Comparison of ENCODE assay signal across 18 cellular contexts in the genomic region with DNA sequence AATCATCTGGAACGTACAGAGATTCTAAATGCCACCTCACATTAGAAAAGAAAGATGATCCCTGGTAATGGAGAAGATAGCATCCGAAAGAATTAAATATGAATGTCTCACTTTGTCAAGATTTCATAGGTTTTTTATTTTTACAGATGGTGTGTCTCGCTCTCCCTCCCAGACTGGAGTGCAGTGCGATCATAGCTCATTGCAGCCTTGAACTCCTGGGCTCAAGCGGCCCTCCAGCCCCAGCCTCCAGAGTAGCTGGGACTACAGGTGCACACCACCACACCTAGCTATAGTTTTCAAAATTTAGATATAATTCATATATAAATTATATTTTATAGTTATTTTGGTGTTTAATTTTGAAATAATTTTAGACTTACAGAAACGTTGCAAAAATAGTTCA. TPM values are rescaled to one million over a fixed set of nuclear protein-coding genes. Genes with fewer than 3 reads are reported as not detected.
DNase-seq lines count a peak whose midpoint lies in the region; ATAC-seq, FAIRE-seq and TF ChIP-seq lines count a peak whose summit lies in the region.
"Had no signal": no experiment of that assay in that cellular context is flagged by ENCODE, and none has a peak within 500 bp of the region (broad histone marks: within the 10 kb centered on the region; RNA-seq: fewer than 3 reads in every experiment).

No MANE protein-coding gene starts in this region.

- peak overlapping the region; percentile 74 for H3K27ac ChIP-seq in HepG2 (ENCODE audit: extremely low read length, insufficient read depth, low read length)
- no peak overlapping the region for H3K27ac ChIP-seq in right lobe of liver
- H3K27ac ChIP-seq: right atrium auricular region had no signal

- FAIRE-seq in HepG2 (lab: Jason Lieb, UNC) = no peak
- FAIRE-seq: keratinocyte, RCC 7860 had no signal

- peaks cover 9% of the 10 kb centered on the region for H3K79me2 ChIP-seq in HepG2 (ENCODE audit: insufficient read depth, low read length)

- H2AFZ ChIP-seq in HepG2 (ENCODE audit: low read length) = peak overlapping the region; percentile 80

- H3K4me1 ChIP-seq in HepG2 (ENCODE audit: insufficient read depth, low read length) = peaks cover 49% of the 10 kb centered on the region
- H3K4me1 ChIP-seq in right lobe of liver = no peaks in the 10 kb centered on the region
- H3K4me1 ChIP-seq: HAP-1, right atrium auricular region had no signal

- in situ Hi-C loops in HepG2 (cut with HindIII; ENCODE audit: extremely low pct_ligation_motif_present, low pct_unique_long_range_greater_than_20kb) = no loop called here

- CTCF ChIA-PET in HepG2 (lab: Yijun Ruan, JAX; ENCODE audit: low intra/inter-chr PET ratio, low total read pairs) = no interaction called here

- H3K9ac ChIP-seq in HepG2 (ENCODE audit: insufficient read depth, low read depth, low read length) = peak overlapping the region; percentile 69

- no peaks in the 10 kb centered on the region for H3K9me3 ChIP-seq in HepG2 (ENCODE audit: low read length)
- no peaks in the 10 kb centered on the region for H3K9me3 ChIP-seq in right lobe of liver
- H3K9me3 ChIP-seq: HAP-1, right atrium auricular region had no signal

- BruUV-seq in HepG2 (replicated peaks; lab: Mats Ljungman, UMichigan) = TSS peak; percentile 86

- WGBS in HepG2 (ENCODE audit: low lambda C conversion rate) = 62% methylated on average over 6 of the region's 6 CpGs
- WGBS in right lobe of liver (ENCODE audit: insufficient coverage, low coverage, low lambda C conversion rate, missing lambda C conversion rate) = 87% methylated on average over 6 of the region's 6 CpGs

- peak overlapping the region; percentile 73 for H3K4me2 ChIP-seq in HepG2 (ENCODE audit: low read depth, low read length)

- H4K20me1 ChIP-seq in HepG2 (ENCODE audit: insufficient read depth, low read length) = no peaks in the 10 kb centered on the region

- no peaks in the 10 kb centered on the region for H3K9me3 Mint-ChIP-seq in activated naive CD8-positive, alpha-beta T cell treated with anti-CD3 and anti-CD28 coated beads, Interleukin-2, amount 10 ng/mL, durations not matched to agents 7 days and 5 days
- H3K9me3 Mint-ChIP-seq in progenitor cell of endocrine pancreas (ENCODE audit: low read depth) = peaks cover 6% of the 10 kb centered on the region
- H3K9me3 Mint-ChIP-seq: nephron had no signal

- no peaks in the 10 kb centered on the region for H3K36me3 Mint-ChIP-seq in activated naive CD8-positive, alpha-beta T cell treated with anti-CD3 and anti-CD28 coated beads, Interleukin-2, amount 10 ng/mL, durations not matched to agents 7 days and 5 days
- H3K36me3 Mint-ChIP-seq in progenitor cell of endocrine pancreas (ENCODE audit: insufficient read depth) = no peaks in the 10 kb centered on the region
- H3K36me3 Mint-ChIP-seq: memory B cell had no signal

- POLR2A ChIA-PET in HepG2 (lab: Yijun Ruan, JAX) = interaction anchor here (1.1 to 5.5 kb wide), 10 partner anchors 9 to 282 kb away, joined by 3 to 64 read pairs (median 6); partner anchors contain the start of genes MORC2, PATZ1, RNF185 and SMTN
- POLR2A ChIA-PET in activated naive CD8-positive, alpha-beta T cell treated with anti-CD3 and anti-CD28 coated beads, Interleukin-2, amount 10 ng/mL, durations not matched to agents 7 days and 5 days (lab: Charles Lee) = no interaction called here

- no peaks in the 10 kb centered on the region for H3K4me1 Mint-ChIP-seq in activated naive CD8-positive, alpha-beta T cell treated with anti-CD3 and anti-CD28 coated beads, Interleukin-2, amount 10 ng/mL, durations not matched to agents 7 days and 5 days
- H3K4me1 Mint-ChIP-seq in progenitor cell of endocrine pancreas (ENCODE audit: low read depth) = peaks cover 5% of the 10 kb centered on the region

- peak overlapping the region; percentile 29 for H3K4me3 Mint-ChIP-seq in activated naive CD8-positive, alpha-beta T cell treated with anti-CD3 and anti-CD28 coated beads, Interleukin-2, amount 10 ng/mL, durations not matched to agents 7 days and 5 days
- H3K4me3 Mint-ChIP-seq in progenitor cell of endocrine pancreas (ENCODE audit: low read depth) = no peak overlapping the region
- H3K4me3 Mint-ChIP-seq: memory B cell, nephron had no signal

- H3K27ac Mint-ChIP-seq in activated naive CD8-positive, alpha-beta T cell treated with anti-CD3 and anti-CD28 coated beads, Interleukin-2, amount 10 ng/mL, durations not matched to agents 7 days and 5 days = no peak overlapping the region
- H3K27ac Mint-ChIP-seq in progenitor cell of endocrine pancreas = no peak overlapping the region
- H3K27ac Mint-ChIP-seq: memory B cell, nephron had no signal

- no peak for TF ChIP-seq RAD21 in HepG2 (CRISPR knock-in tag; IDR thresholded peaks at IDR 0.05)

- intact Hi-C loops in HepG2 (cut with micrococcal nuclease; ENCODE audit: unreplicated experiment) (no loop called here), right lobe of liver (cut with DNase I) (no loop called here)

- H3K36me3 ChIP-seq in HepG2 (replicated peaks in 1 of 2; ENCODE audit: control insufficient read depth in 1 of 2, insufficient read depth in 2 of 2, low read length in 2 of 2) (no peaks in the 10 kb centered on the region), right lobe of liver (no peaks in the 10 kb centered on the region)
- H3K36me3 ChIP-seq: HAP-1, right atrium auricular region had no signal

- H3K4me3 ChIP-seq in HepG2 (replicated peaks in 1 of 3; ENCODE audit: insufficient read depth in 1 of 3, low read depth in 2 of 3, low read length in 3 of 3) = peak overlapping the region; percentile 51 to 70 (median 61)
- no peak overlapping the region for H3K4me3 ChIP-seq in right lobe of liver
- H3K4me3 ChIP-seq in LNCaP clone FGC (ENCODE audit: low read depth, low read length) = peak overlapping the region; percentile 45
- H3K4me3 ChIP-seq: HAP-1, right atrium auricular region had no signal

- DNase-seq in HepG2 (ENCODE audit: low spot score) (no peak), right lobe of liver (no peak), LNCaP clone FGC (ENCODE audit: low read depth) (no peak), progenitor cell of endocrine pancreas (ENCODE audit: low spot score, unreplicated experiment) (no peak), NCI-H748 (lab: John Stamatoyannopoulos, UW; ENCODE audit: unreplicated experiment) (no peak), pons (ENCODE audit: low spot score) (no peak), COLO668 (lab: John Stamatoyannopoulos, UW; ENCODE audit: unreplicated experiment) (no peak)
- no peak for DNase-seq in activated naive CD8-positive, alpha-beta T cell treated with anti-CD3 and anti-CD28 coated beads, Interleukin-2, amount 10 ng/mL, durations not matched to agents 7 days and 5 days
- DNase-seq: effector CD8-positive, alpha-beta T cell; GF-D8; NCI-H1105; SW 1271 had no signal

- no peak for TF ChIP-seq POLR2A in HepG2 (IDR thresholded peaks at IDR 0.05; ENCODE audit: insufficient read depth in 1 of 2, low read depth in 2 of 2, low read length in 2 of 2)
- no peak for TF ChIP-seq POLR2A in right lobe of liver (IDR thresholded peaks at IDR 0.05)

- TF ChIP-seq CTCF in HepG2 (CRISPR knock-in tag; IDR thresholded peaks at IDR 0.05) (no peak), right lobe of liver (IDR thresholded peaks at IDR 0.05) (no peak), LNCaP clone FGC (IDR thresholded peaks at IDR 0.05; ENCODE audit: control insufficient read depth, extremely low read depth, insufficient read depth) (no peak), progenitor cell of endocrine pancreas (IDR thresholded peaks at IDR 0.05; ENCODE audit: unreplicated experiment) (no peak)

- H3K27me3 Mint-ChIP-seq in activated naive CD8-positive, alpha-beta T cell treated with anti-CD3 and anti-CD28 coated beads, Interleukin-2, amount 10 ng/mL, durations not matched to agents 7 days and 5 days = no peaks in the 10 kb centered on the region
- no peaks in the 10 kb centered on the region for H3K27me3 Mint-ChIP-seq in progenitor cell of endocrine pancreas
- H3K27me3 Mint-ChIP-seq: memory B cell had no signal

- ATAC-seq in HepG2 = peak; percentile 48
- ATAC-seq in right lobe of liver = no peak
- no peak for ATAC-seq in activated naive CD8-positive, alpha-beta T cell treated with anti-CD3 and anti-CD28 coated beads, Interleukin-2, amount 10 ng/mL, durations not matched to agents 7 days and 5 days (ENCODE audit: low read depth)

- H3K27me3 ChIP-seq in HepG2 (ENCODE audit: control insufficient read depth in 1 of 2, insufficient read depth in 2 of 2, low read length in 2 of 2) (no peaks in the 10 kb centered on the region), right lobe of liver (no peaks in the 10 kb centered on the region)
- H3K27me3 ChIP-seq: right atrium auricular region had no signal

- TF ChIP-seq EP300 in HepG2 (IDR thresholded peaks at IDR 0.05; ENCODE audit: low read depth in 2 of 2, low read length in 2 of 2) = no peak
- no peak for TF ChIP-seq EP300 in HepG2 (CRISPR knock-in tag; IDR thresholded peaks at IDR 0.05; ENCODE audit: borderline replicate concordance)

RNA-seq across cellular contexts. Expression of gene SMTN, which starts 16.7 kb away (rescaled TPM):
- total RNA-seq in HepG2 (2016; rRNA removed; fragmentation: Illumina TruSeq; extraction: Trizol) (6.9 and 14.7 TPM in 2 replicates), right lobe of liver (10 to 100 TPM; 16.9 to 54.1 (median 24.3) TPM), progenitor cell of endocrine pancreas (40.8 and 48.0 TPM in 2 replicates)
- 2.5 and 3.0 TPM in 2 replicates for total RNA-seq in HepG2 (2016; cell fraction: cytosol; rRNA removed; fragmentation: Illumina TruSeq; extraction: Trizol; ENCODE audit: low read depth)
- 5.5 and 15.8 TPM in 2 replicates for total RNA-seq in HepG2 (2016; cell fraction: insoluble cytoplasmic fraction; rRNA removed; fragmentation: Illumina TruSeq; extraction: Trizol)
- total RNA-seq in HepG2 (2016; cell fraction: membrane; rRNA removed; fragmentation: Illumina TruSeq; extraction: Trizol) = 7.5 and 8.5 TPM in 2 replicates
- total RNA-seq in HepG2 (2016; cell fraction: nucleus; rRNA removed; fragmentation: Illumina TruSeq; extraction: Trizol) = 17.4 and 23.6 TPM in 2 replicates
- polyA plus RNA-seq in HepG2 (2011; rRNA removed) = 24.2 and 26.1 TPM in 2 replicates
- 10.8 and 14.8 TPM in 2 replicates for polyA plus RNA-seq in HepG2 (2011; cell fraction: cytosol; rRNA removed)
- 129 and 177 TPM in 2 replicates for polyA plus RNA-seq in HepG2 (2011; cell fraction: nucleus; rRNA removed)
- 16.2 and 21.3 TPM in 2 replicates for polyA plus RNA-seq in HepG2 (2012)
- polyA plus RNA-seq in HepG2 (2016; cell fraction: cytosol; fragmentation: Illumina TruSeq; extraction: Trizol; ENCODE audit: low read depth) = 2.3 and 3.6 TPM in 2 replicates
- polyA plus RNA-seq in HepG2 (2016; cell fraction: insoluble cytoplasmic fraction; fragmentation: Illumina TruSeq; extraction: Trizol; ENCODE audit: low read depth) = 6.1 and 9.7 TPM in 2 replicates
- polyA plus RNA-seq in HepG2 (2016; cell fraction: membrane; fragmentation: Illumina TruSeq; extraction: Trizol; ENCODE audit: low read depth) = 5.1 and 6.6 TPM in 2 replicates
- polyA plus RNA-seq in HepG2 (2016; cell fraction: nucleus; fragmentation: Illumina TruSeq; extraction: Trizol; ENCODE audit: insufficient read depth, low read depth) = 48.9 and 50.6 TPM in 2 replicates
- 5.1 and 18.8 TPM in 2 replicates for polyA minus RNA-seq in HepG2 (2011; rRNA and poly(A)+ RNA removed; ENCODE audit: low replicate concordance)
- 11.6 and 13.2 TPM in 2 replicates for polyA minus RNA-seq in HepG2 (2011; cell fraction: cytosol; rRNA and poly(A)+ RNA removed)
- polyA minus RNA-seq in HepG2 (2011; cell fraction: nucleus; rRNA and poly(A)+ RNA removed) = 28.8 and 31.8 TPM in 2 replicates
- total RNA-seq in activated naive CD8-positive, alpha-beta T cell treated with anti-CD3 and anti-CD28 coated beads, Interleukin-2, amount 10 ng/mL, durations not matched to agents 7 days and 5 days = 10 to 100 TPM; 39.9 to 45.8 TPM

RNA-seq across cellular contexts. Expression of gene SELENOM, which starts 43.0 kb away (rescaled TPM):
- total RNA-seq in HepG2 (2016; rRNA removed; fragmentation: Illumina TruSeq; extraction: Trizol) = 2.4 and 4.1 TPM in 2 replicates
- 1.9 and 4.6 TPM in 2 replicates for total RNA-seq in HepG2 (2016; cell fraction: cytosol; rRNA removed; fragmentation: Illumina TruSeq; extraction: Trizol; ENCODE audit: low read depth)
- 1.6 and 3.5 TPM in 2 replicates for total RNA-seq in HepG2 (2016; cell fraction: insoluble cytoplasmic fraction; rRNA removed; fragmentation: Illumina TruSeq; extraction: Trizol)
- total RNA-seq in HepG2 (2016; cell fraction: membrane; rRNA removed; fragmentation: Illumina TruSeq; extraction: Trizol) = 1.9 and 2.9 TPM in 2 replicates
- 1.5 and 2.6 TPM in 2 replicates for total RNA-seq in HepG2 (2016; cell fraction: nucleus; rRNA removed; fragmentation: Illumina TruSeq; extraction: Trizol)
- polyA plus RNA-seq in HepG2 (2011; rRNA removed) = 4.3 and 5.5 TPM in 2 replicates
- polyA plus RNA-seq in HepG2 (2011; cell fraction: cytosol; rRNA removed) = 5.8 and 12.6 TPM in 2 replicates
- 5.9 and 7.6 TPM in 2 replicates for polyA plus RNA-seq in HepG2 (2011; cell fraction: nucleus; rRNA removed)
- polyA plus RNA-seq in HepG2 (2012) = 2.5 and 2.9 TPM in 2 replicates
- 3.5 and 5.0 TPM in 2 replicates for polyA plus RNA-seq in HepG2 (2016; cell fraction: cytosol; fragmentation: Illumina TruSeq; extraction: Trizol; ENCODE audit: low read depth)
- polyA plus RNA-seq in HepG2 (2016; cell fraction: insoluble cytoplasmic fraction; fragmentation: Illumina TruSeq; extraction: Trizol; ENCODE audit: low read depth) = 2.3 and 2.8 TPM in 2 replicates
- polyA plus RNA-seq in HepG2 (2016; cell fraction: membrane; fragmentation: Illumina TruSeq; extraction: Trizol; ENCODE audit: low read depth) = 4.2 and 4.5 TPM in 2 replicates
- polyA plus RNA-seq in HepG2 (2016; cell fraction: nucleus; fragmentation: Illumina TruSeq; extraction: Trizol; ENCODE audit: insufficient read depth, low read depth) = 3.5 and 5.2 TPM in 2 replicates
- polyA minus RNA-seq in HepG2 (2011; rRNA and poly(A)+ RNA removed; ENCODE audit: low replicate concordance) = 1.4 and 4.9 TPM in 2 replicates
- polyA minus RNA-seq in HepG2 (2011; cell fraction: cytosol; rRNA and poly(A)+ RNA removed) = 1.8 and 2.3 TPM in 2 replicates
- polyA minus RNA-seq in HepG2 (2011; cell fraction: nucleus; rRNA and poly(A)+ RNA removed) = 1.5 and 2.4 TPM in 2 replicates
- 10 to 100 TPM in 3 of 6 experiments, 1 to 10 TPM in 3; 4.7 to 52.0 (median 9.4) TPM for total RNA-seq in right lobe of liver
- 10 to 100 TPM; 17.3 to 24.6 TPM for total RNA-seq in activated naive CD8-positive, alpha-beta T cell treated with anti-CD3 and anti-CD28 coated beads, Interleukin-2, amount 10 ng/mL, durations not matched to agents 7 days and 5 days
- total RNA-seq in progenitor cell of endocrine pancreas = 3.1 and 3.7 TPM in 2 replicates

RNA-seq across cellular contexts. Expression of gene INPP5J, which starts 58.4 kb away (rescaled TPM):
- 0.15 and 0.24 TPM in 2 replicates for total RNA-seq in HepG2 (2016; rRNA removed; fragmentation: Illumina TruSeq; extraction: Trizol)
- total RNA-seq in HepG2 (2016; cell fraction: cytosol; rRNA removed; fragmentation: Illumina TruSeq; extraction: Trizol; ENCODE audit: low read depth) = 0.09 TPM in 1 of 2 replicates, not detected in the other
- total RNA-seq in HepG2 (2016; cell fraction: insoluble cytoplasmic fraction; rRNA removed; fragmentation: Illumina TruSeq; extraction: Trizol) = 0.42 and 0.45 TPM in 2 replicates
- total RNA-seq in HepG2 (2016; cell fraction: membrane; rRNA removed; fragmentation: Illumina TruSeq; extraction: Trizol) = 0.34 and 0.40 TPM in 2 replicates
- total RNA-seq in HepG2 (2016; cell fraction: nucleus; rRNA removed; fragmentation: Illumina TruSeq; extraction: Trizol) = 0.47 TPM in 2 replicates
- 1.1 and 1.3 TPM in 2 replicates for polyA plus RNA-seq in HepG2 (2011; rRNA removed)
- polyA plus RNA-seq in HepG2 (2011; cell fraction: cytosol; rRNA removed) = 0.41 and 0.62 TPM in 2 replicates
- polyA plus RNA-seq in HepG2 (2011; cell fraction: nucleus; rRNA removed) = 6.2 and 7.6 TPM in 2 replicates
- polyA plus RNA-seq in HepG2 (2012) = 0.30 and 1.7 TPM in 2 replicates
- polyA plus RNA-seq in HepG2 (2016; cell fraction: cytosol; fragmentation: Illumina TruSeq; extraction: Trizol; ENCODE audit: low read depth) = 0.11 and 0.18 TPM in 2 replicates
- polyA plus RNA-seq in HepG2 (2016; cell fraction: insoluble cytoplasmic fraction; fragmentation: Illumina TruSeq; extraction: Trizol; ENCODE audit: low read depth) = 0.26 and 0.52 TPM in 2 replicates
- polyA plus RNA-seq in HepG2 (2016; cell fraction: membrane; fragmentation: Illumina TruSeq; extraction: Trizol; ENCODE audit: low read depth) = 0.27 and 0.29 TPM in 2 replicates
- 1.9 and 3.2 TPM in 2 replicates for polyA plus RNA-seq in HepG2 (2016; cell fraction: nucleus; fragmentation: Illumina TruSeq; extraction: Trizol; ENCODE audit: insufficient read depth, low read depth)
- 0.88 and 5.2 TPM in 2 replicates for polyA minus RNA-seq in HepG2 (2011; rRNA and poly(A)+ RNA removed; ENCODE audit: low replicate concordance)
- polyA minus RNA-seq in HepG2 (2011; cell fraction: cytosol; rRNA and poly(A)+ RNA removed) = 0.35 and 0.49 TPM in 2 replicates
- polyA minus RNA-seq in HepG2 (2011; cell fraction: nucleus; rRNA and poly(A)+ RNA removed) = 0.62 and 1.7 TPM in 2 replicates
- total RNA-seq in right lobe of liver = under 1 TPM in 4 of 6 experiments, not detected in 2; 0.12 to 0.49 (median 0.26) TPM
- under 1 TPM; 0.31 to 0.39 TPM for total RNA-seq in activated naive CD8-positive, alpha-beta T cell treated with anti-CD3 and anti-CD28 coated beads, Interleukin-2, amount 10 ng/mL, durations not matched to agents 7 days and 5 days
- 14.8 and 17.9 TPM in 2 replicates for total RNA-seq in progenitor cell of endocrine pancreas

Comparison
In these comparisons a context has a peak if more than half of its experiments do, and no peak if none do; other contexts are left out.
1. H3K4me3 ChIP-seq: peak in HepG2 (3 of 3) and LNCaP clone FGC (single experiment); none in right lobe of liver (0 of 3).
2. RNA of gene INPP5J, which starts 58.4 kb away (total RNA-seq): 14.8 to 17.9 TPM in progenitor cell of endocrine pancreas; 0.31 to 0.39 TPM in activated naive CD8-positive, alpha-beta T cell treated with anti-CD3 and anti-CD28 coated beads, Interleukin-2, amount 10 ng/mL, durations not matched to agents 7 days and 5 days, 0.09 to 0.47 TPM in HepG2 and 0.12 to 0.49 TPM in right lobe of liver; every median in the first group is over 10 times any median in the second.